Comparison of ENCODE assay signal across 14 cellular contexts in genomic region chr20:49590163-49591017, GRCh38. TPM values are rescaled to one million over a fixed set of nuclear protein-coding genes. Genes with fewer than 3 reads are reported as not detected.
DNase-seq lines count a peak whose midpoint lies in the region; ATAC-seq and TF ChIP-seq lines count a peak whose summit lies in the region.
"Had no signal": no experiment of that assay in that cellular context is flagged by ENCODE, and none has a peak within 500 bp of the region (broad histone marks: within the 10 kb centered on the region; RNA-seq: fewer than 3 reads in every experiment).

No MANE protein-coding gene starts in this region.

- no peak for ATAC-seq in activated T-cell treated with anti-CD3 and anti-CD28 coated beads, Interleukin-2, amount 50 U/mL, for 4 hours

- H3K9me3 Mint-ChIP-seq in activated T-cell treated with anti-CD3 and anti-CD28 coated beads, Interleukin-2, amount 50 U/mL, for 4 hours, result no peaks in the 10 kb centered on the region
- no peaks in the 10 kb centered on the region for H3K9me3 Mint-ChIP-seq in osteocyte (ENCODE audit: unreplicated experiment)

- no peak overlapping the region for H3K4me2 ChIP-seq in Loucy (ENCODE audit: low read depth, low read length, poor library complexity, severe bottlenecking)

- H3K4me1 ChIP-seq in Loucy (ENCODE audit: insufficient read depth, low read length, poor library complexity, severe bottlenecking) (no peaks in the 10 kb centered on the region), adipocyte (ENCODE audit: control insufficient read depth, insufficient read depth, low read length) (peaks cover 69% of the 10 kb centered on the region), tibial nerve (peaks cover 0 to 57% (median 5%) of the 10 kb centered on the region in 4 donors)

- H3K9ac ChIP-seq in Loucy (ENCODE audit: low read depth, low read length, poor library complexity, severe bottlenecking), result no peak overlapping the region
- H3K9ac ChIP-seq in adipocyte (ENCODE audit: low read length), result peak overlapping the region; percentile 71

- no peak for TF ChIP-seq POLR2A in tibial nerve (IDR thresholded peaks at IDR 0.05)

- 0 out of 2 replicates have a peak overlapping the region, but pooled peaks have one; percentile 8 for H2AFZ ChIP-seq in Loucy (ENCODE audit: low read length)

- peaks cover 2% of the 10 kb centered on the region for H3K27me3 Mint-ChIP-seq in activated T-cell treated with anti-CD3 and anti-CD28 coated beads, Interleukin-2, amount 50 U/mL, for 4 hours (ENCODE audit: low read depth)
- no peaks in the 10 kb centered on the region for H3K27me3 Mint-ChIP-seq in osteocyte (ENCODE audit: unreplicated experiment)

- no peaks in the 10 kb centered on the region for H3F3A ChIP-seq in Loucy (ENCODE audit: low read depth)

- no peak for TF ChIP-seq EP300 in tibial nerve (IDR thresholded peaks at IDR 0.05)

- H3K79me2 ChIP-seq in Loucy (ENCODE audit: insufficient read depth, low read length), result no peaks in the 10 kb centered on the region

- H3K4me3 ChIP-seq in Loucy (ENCODE audit: low read length, poor library complexity, severe bottlenecking) (no peak overlapping the region), adipocyte (ENCODE audit: low read length) (no peak overlapping the region), tibial nerve (no peak overlapping the region)
- H3K4me3 ChIP-seq: spleen, transverse colon had no signal

- H3K27ac ChIP-seq in tibial nerve, result peak overlapping the region in 2 of 4 donors; percentile 1 to 36

- H3K36me3 Mint-ChIP-seq in activated T-cell treated with anti-CD3 and anti-CD28 coated beads, Interleukin-2, amount 50 U/mL, for 4 hours (ENCODE audit: insufficient read depth), result no peaks in the 10 kb centered on the region
- no peaks in the 10 kb centered on the region for H3K36me3 Mint-ChIP-seq in osteocyte (ENCODE audit: unreplicated experiment)

- TF ChIP-seq CTCF in Loucy (conservative IDR thresholded peaks at IDR 0.05; ENCODE audit: low read length) (no peak), osteocyte (IDR thresholded peaks at IDR 0.05) (no peak), tibial nerve (IDR thresholded peaks at IDR 0.05) (no peak)

- no peaks in the 10 kb centered on the region for H3K9me2 ChIP-seq in Loucy (replicated peaks; ENCODE audit: low read depth, low read length)

- WGBS in tibial nerve, 2 donors, result 80 to 84% methylated on average over 8 of the region's 8 CpGs

- H3K27me3 ChIP-seq in Loucy (ENCODE audit: insufficient read depth, low read length, poor library complexity, severe bottlenecking), result no peaks in the 10 kb centered on the region
- H3K27me3 ChIP-seq in adipocyte (replicated peaks; ENCODE audit: control insufficient read depth, insufficient read depth, low read length), result no peaks in the 10 kb centered on the region
- H3K27me3 ChIP-seq in tibial nerve, result no peaks in the 10 kb centered on the region
- H3K27me3 ChIP-seq: transverse colon had no signal

- DNase-seq in activated T-cell treated with anti-CD3 and anti-CD28 coated beads, Interleukin-2, amount 50 U/mL, for 48 hours, result peak; percentile 48 to 51
- DNase-seq in activated T-cell treated with anti-CD3 and anti-CD28 coated beads, Interleukin-2, amount 50 U/mL, for 4 hours, result no peak
- no peak for DNase-seq in adipocyte (ENCODE audit: low read depth)
- no peak for DNase-seq in osteocyte (ENCODE audit: extremely low spot score, unreplicated experiment)
- no peak for DNase-seq in GM19238 (ENCODE audit: insufficient read length, low spot score)
- DNase-seq in NCI-H748 treated with DMSO at 0.1 percent for 48 hours (lab: John Stamatoyannopoulos, UW), result no peak
- no peak for DNase-seq in tibial nerve (ENCODE audit: low spot score in 2 of 2)
- DNase-seq: DMS 273 treated with DMSO at 0.1 percent for 48 hours, left colon, NCI-H187, NCI-H69, spleen, transverse colon had no signal

- no peaks in the 10 kb centered on the region for H4K20me1 ChIP-seq in Loucy (ENCODE audit: insufficient read depth, low read length, poor library complexity, severe bottlenecking)

- no peaks in the 10 kb centered on the region for H3K36me3 ChIP-seq in Loucy (ENCODE audit: insufficient read depth, low read length)
- no peaks in the 10 kb centered on the region for H3K36me3 ChIP-seq in adipocyte (ENCODE audit: control insufficient read depth, insufficient read depth, low read length, severe bottlenecking)
- no peaks in the 10 kb centered on the region for H3K36me3 ChIP-seq in tibial nerve
- H3K36me3 ChIP-seq: spleen, transverse colon had no signal

- H3K27ac Mint-ChIP-seq in osteocyte (ENCODE audit: unreplicated experiment), result peak overlapping the region; percentile 38

- peaks cover 66% of the 10 kb centered on the region for H3K4me1 Mint-ChIP-seq in activated T-cell treated with anti-CD3 and anti-CD28 coated beads, Interleukin-2, amount 50 U/mL, for 4 hours (ENCODE audit: low read depth)
- peaks cover 90% of the 10 kb centered on the region for H3K4me1 Mint-ChIP-seq in osteocyte (ENCODE audit: unreplicated experiment)

- H3K9me3 ChIP-seq in Loucy (ENCODE audit: insufficient read depth, low read depth, low read length) (no peaks in the 10 kb centered on the region), adipocyte (ENCODE audit: control insufficient read depth, low read length) (no peaks in the 10 kb centered on the region), tibial nerve (no peaks in the 10 kb centered on the region)
- H3K9me3 ChIP-seq: spleen, transverse colon had no signal

- H3K4me3 Mint-ChIP-seq in activated T-cell treated with anti-CD3 and anti-CD28 coated beads, Interleukin-2, amount 50 U/mL, for 4 hours, result no peak overlapping the region
- H3K4me3 Mint-ChIP-seq in osteocyte (ENCODE audit: unreplicated experiment), result no peak overlapping the region

RNA-seq across cellular contexts. Expression of gene PTGIS, which starts 22.5 kb away (rescaled TPM):
- total RNA-seq in activated T-cell treated with anti-CD3 and anti-CD28 coated beads, Interleukin-2, amount 50 U/mL, for 4 hours, result 1 to 10 TPM; 1.6 to 2.4 (median 2.1) TPM
- total RNA-seq in osteocyte, result 67.6 and 72.1 TPM in 2 replicates
- 10 to 100 TPM; 31.5 to 92.4 (median 47.5) TPM for total RNA-seq in tibial nerve

Comparison
In these comparisons a context has a peak if more than half of its experiments do, and no peak if none do; other contexts are left out.
1. DNase-seq: peak in activated T-cell treated with anti-CD3 and anti-CD28 coated beads, Interleukin-2, amount 50 U/mL, for 48 hours (2 of 2); none in activated T-cell treated with anti-CD3 and anti-CD28 coated beads, Interleukin-2, amount 50 U/mL, for 4 hours (single experiment), adipocyte (single experiment), osteocyte (single experiment), GM19238 (single experiment), NCI-H748 treated with DMSO at 0.1 percent for 48 hours (single experiment) and tibial nerve (0 of 2).
2. RNA of gene PTGIS, which starts 22.5 kb away (total RNA-seq): 67.6 to 72.1 TPM in osteocyte and 31.5 to 92.4 TPM in tibial nerve; 1.6 to 2.4 TPM in activated T-cell treated with anti-CD3 and anti-CD28 coated beads, Interleukin-2, amount 50 U/mL, for 4 hours; every median in the first group is over 4 times any median in the second.